Comparison of ENCODE assay signal across 1 cellular context in genomic region chr12:107092669-107093546, GRCh38.
TF ChIP-seq lines count a peak whose summit lies in the region.

No MANE protein-coding gene starts in this region.

TF ChIP-seq in K562, 482 proteins besides CTCF, POLR2A, EP300 and RAD21 (continued from another document and continues in another):
- TF ChIP-seq HNRNPL (IDR thresholded peaks at IDR 0.05; ENCODE audit: low read depth, low read length) (no peak), KAT8 (IDR thresholded peaks at IDR 0.05; ENCODE audit: low read depth) (no peak), ZNF165 (CRISPR knock-in tag; IDR thresholded peaks at IDR 0.05; ENCODE audit: borderline replicate concordance) (no peak), TARDBP (IDR thresholded peaks at IDR 0.05) (no peak), XRCC4 (IDR thresholded peaks at IDR 0.05; ENCODE audit: extremely low read depth, insufficient read depth, insufficient read length) (no peak), MAFF (IDR thresholded peaks at IDR 0.05; ENCODE audit: low read length) (no peak), HNRNPK (IDR thresholded peaks at IDR 0.05; ENCODE audit: low read depth, low read length, poor library complexity, severe bottlenecking) (no peak), PTTG1 (tag; IDR thresholded peaks at IDR 0.05; ENCODE audit: low read depth) (no peak), SLC30A9 (CRISPR knock-in tag; IDR thresholded peaks at IDR 0.05) (no peak), ZFX (CRISPR knock-in tag; IDR thresholded peaks at IDR 0.05) (peak; percentile 97; the same call in 1 of the 2 replicates), ARNT (IDR thresholded peaks at IDR 0.05) (no peak), TCF7L2 (IDR thresholded peaks at IDR 0.05; ENCODE audit: low read depth, low read length) (no peak), ZNF444 (CRISPR knock-in tag; IDR thresholded peaks at IDR 0.05) (no peak), ZNF431 (CRISPR knock-in tag; IDR thresholded peaks at IDR 0.05) (no peak), KLF1 (tag; IDR thresholded peaks at IDR 0.05) (no peak), RBM34 (IDR thresholded peaks at IDR 0.05; ENCODE audit: borderline replicate concordance, insufficient read depth, low read length) (no peak), KLF16 (IDR thresholded peaks at IDR 0.05) (no peak), ILF3 (IDR thresholded peaks at IDR 0.05; ENCODE audit: borderline replicate concordance) (no peak), PHF8 (IDR thresholded peaks at IDR 0.05; ENCODE audit: borderline replicate concordance, low read length) (peak; percentile 79; the same call in 1 of the 2 replicates), ZNF551 (CRISPR knock-in tag; IDR thresholded peaks at IDR 0.05) (no peak), TBL1XR1 (IDR thresholded peaks at IDR 0.05; ENCODE audit: low read length in 2 of 2) (no peak), CXXC5 (CRISPR knock-in tag; IDR thresholded peaks at IDR 0.05) (no peak), FOXM1 (IDR thresholded peaks at IDR 0.05; ENCODE audit: low read depth) (no peak), FOXM1 (CRISPR knock-in tag; IDR thresholded peaks at IDR 0.05; ENCODE audit: low read depth) (no peak), TGIF2 (CRISPR knock-in tag; IDR thresholded peaks at IDR 0.05) (no peak), RCOR1 (IDR thresholded peaks at IDR 0.05; ENCODE audit: borderline replicate concordance in 1 of 2, low read depth in 2 of 2, low read length in 2 of 2) (no peak), TAF15 (IDR thresholded peaks at IDR 0.05; ENCODE audit: low read depth, low read length) (no peak), ZNF311 (CRISPR knock-in tag; IDR thresholded peaks at IDR 0.05) (no peak), KLF10 (CRISPR knock-in tag; IDR thresholded peaks at IDR 0.05) (no peak), BRD9 (IDR thresholded peaks at IDR 0.05; ENCODE audit: low read depth, partially characterized antibody) (peak; percentile 22), FIP1L1 (IDR thresholded peaks at IDR 0.05; ENCODE audit: low read depth, low read length, poor library complexity, severe bottlenecking) (peak; percentile 24), ZBTB8A (IDR thresholded peaks at IDR 0.05; ENCODE audit: partially characterized antibody) (no peak), CEBPB (tag; IDR thresholded peaks at IDR 0.05) (no peak), ZNF639 (CRISPR knock-in tag; conservative IDR thresholded peaks at IDR 0.05 in 1 of 2, IDR thresholded peaks at IDR 0.05 in 1 of 2) (peak in 1 of 2 experiments; percentile 83; a peak in 2 of 4 replicates), SIN3B (IDR thresholded peaks at IDR 0.05; ENCODE audit: low read depth) (no peak), GABPB1 (CRISPR knock-in tag; IDR thresholded peaks at IDR 0.05) (peak; percentile 19), NFE2L1 (tag; IDR thresholded peaks at IDR 0.05; ENCODE audit: borderline replicate concordance, low read depth) (no peak), MEF2A (IDR thresholded peaks at IDR 0.05; ENCODE audit: control insufficient read depth, low read depth, low read length) (no peak), BACH1 (tag; IDR thresholded peaks at IDR 0.05) (no peak)
- TF ChIP-seq, protein P1, sequence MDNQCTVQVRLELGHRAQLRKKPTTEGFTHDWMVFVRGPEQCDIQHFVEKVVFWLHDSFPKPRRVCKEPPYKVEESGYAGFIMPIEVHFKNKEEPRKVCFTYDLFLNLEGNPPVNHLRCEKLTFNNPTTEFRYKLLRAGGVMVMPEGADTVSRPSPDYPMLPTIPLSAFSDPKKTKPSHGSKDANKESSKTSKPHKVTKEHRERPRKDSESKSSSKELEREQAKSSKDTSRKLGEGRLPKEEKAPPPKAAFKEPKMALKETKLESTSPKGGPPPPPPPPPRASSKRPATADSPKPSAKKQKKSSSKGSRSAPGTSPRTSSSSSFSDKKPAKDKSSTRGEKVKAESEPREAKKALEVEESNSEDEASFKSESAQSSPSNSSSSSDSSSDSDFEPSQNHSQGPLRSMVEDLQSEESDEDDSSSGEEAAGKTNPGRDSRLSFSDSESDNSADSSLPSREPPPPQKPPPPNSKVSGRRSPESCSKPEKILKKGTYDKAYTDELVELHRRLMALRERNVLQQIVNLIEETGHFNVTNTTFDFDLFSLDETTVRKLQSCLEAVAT (IDR thresholded peaks at IDR 0.05): 0 out of 4 replicates have a peak, but pooled peaks of 1 of the 2 experiments have one; percentile 20
- TF ChIP-seq, protein P2, sequence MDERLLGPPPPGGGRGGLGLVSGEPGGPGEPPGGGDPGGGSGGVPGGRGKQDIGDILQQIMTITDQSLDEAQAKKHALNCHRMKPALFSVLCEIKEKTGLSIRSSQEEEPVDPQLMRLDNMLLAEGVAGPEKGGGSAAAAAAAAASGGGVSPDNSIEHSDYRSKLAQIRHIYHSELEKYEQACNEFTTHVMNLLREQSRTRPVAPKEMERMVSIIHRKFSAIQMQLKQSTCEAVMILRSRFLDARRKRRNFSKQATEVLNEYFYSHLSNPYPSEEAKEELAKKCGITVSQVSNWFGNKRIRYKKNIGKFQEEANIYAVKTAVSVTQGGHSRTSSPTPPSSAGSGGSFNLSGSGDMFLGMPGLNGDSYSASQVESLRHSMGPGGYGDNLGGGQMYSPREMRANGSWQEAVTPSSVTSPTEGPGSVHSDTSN (CRISPR knock-in tag; IDR thresholded peaks at IDR 0.05; ENCODE audit: low read depth): no peak
- TF ChIP-seq, protein P2 (tag; conservative IDR thresholded peaks at IDR 0.05; ENCODE audit: low read depth): no peak
- TF ChIP-seq, protein P3, sequence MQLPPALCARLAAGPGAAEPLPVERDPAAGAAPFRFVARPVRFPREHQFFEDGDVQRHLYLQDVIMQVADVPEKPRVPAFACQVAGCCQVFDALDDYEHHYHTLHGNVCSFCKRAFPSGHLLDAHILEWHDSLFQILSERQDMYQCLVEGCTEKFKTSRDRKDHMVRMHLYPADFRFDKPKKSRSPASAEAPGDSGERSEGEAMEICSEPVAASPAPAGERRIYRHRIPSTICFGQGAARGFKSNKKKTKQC (CRISPR knock-in tag; IDR thresholded peaks at IDR 0.05): 0 out of 2 replicates have a peak, but pooled peaks have one; percentile 9
- TF ChIP-seq, protein P4, sequence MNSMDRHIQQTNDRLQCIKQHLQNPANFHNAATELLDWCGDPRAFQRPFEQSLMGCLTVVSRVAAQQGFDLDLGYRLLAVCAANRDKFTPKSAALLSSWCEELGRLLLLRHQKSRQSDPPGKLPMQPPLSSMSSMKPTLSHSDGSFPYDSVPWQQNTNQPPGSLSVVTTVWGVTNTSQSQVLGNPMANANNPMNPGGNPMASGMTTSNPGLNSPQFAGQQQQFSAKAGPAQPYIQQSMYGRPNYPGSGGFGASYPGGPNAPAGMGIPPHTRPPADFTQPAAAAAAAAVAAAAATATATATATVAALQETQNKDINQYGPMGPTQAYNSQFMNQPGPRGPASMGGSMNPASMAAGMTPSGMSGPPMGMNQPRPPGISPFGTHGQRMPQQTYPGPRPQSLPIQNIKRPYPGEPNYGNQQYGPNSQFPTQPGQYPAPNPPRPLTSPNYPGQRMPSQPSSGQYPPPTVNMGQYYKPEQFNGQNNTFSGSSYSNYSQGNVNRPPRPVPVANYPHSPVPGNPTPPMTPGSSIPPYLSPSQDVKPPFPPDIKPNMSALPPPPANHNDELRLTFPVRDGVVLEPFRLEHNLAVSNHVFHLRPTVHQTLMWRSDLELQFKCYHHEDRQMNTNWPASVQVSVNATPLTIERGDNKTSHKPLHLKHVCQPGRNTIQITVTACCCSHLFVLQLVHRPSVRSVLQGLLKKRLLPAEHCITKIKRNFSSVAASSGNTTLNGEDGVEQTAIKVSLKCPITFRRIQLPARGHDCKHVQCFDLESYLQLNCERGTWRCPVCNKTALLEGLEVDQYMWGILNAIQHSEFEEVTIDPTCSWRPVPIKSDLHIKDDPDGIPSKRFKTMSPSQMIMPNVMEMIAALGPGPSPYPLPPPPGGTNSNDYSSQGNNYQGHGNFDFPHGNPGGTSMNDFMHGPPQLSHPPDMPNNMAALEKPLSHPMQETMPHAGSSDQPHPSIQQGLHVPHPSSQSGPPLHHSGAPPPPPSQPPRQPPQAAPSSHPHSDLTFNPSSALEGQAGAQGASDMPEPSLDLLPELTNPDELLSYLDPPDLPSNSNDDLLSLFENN (IDR thresholded peaks at IDR 0.05; ENCODE audit: low read depth in 2 of 2, low read length in 2 of 2): no peak
- TF ChIP-seq, protein P5, sequence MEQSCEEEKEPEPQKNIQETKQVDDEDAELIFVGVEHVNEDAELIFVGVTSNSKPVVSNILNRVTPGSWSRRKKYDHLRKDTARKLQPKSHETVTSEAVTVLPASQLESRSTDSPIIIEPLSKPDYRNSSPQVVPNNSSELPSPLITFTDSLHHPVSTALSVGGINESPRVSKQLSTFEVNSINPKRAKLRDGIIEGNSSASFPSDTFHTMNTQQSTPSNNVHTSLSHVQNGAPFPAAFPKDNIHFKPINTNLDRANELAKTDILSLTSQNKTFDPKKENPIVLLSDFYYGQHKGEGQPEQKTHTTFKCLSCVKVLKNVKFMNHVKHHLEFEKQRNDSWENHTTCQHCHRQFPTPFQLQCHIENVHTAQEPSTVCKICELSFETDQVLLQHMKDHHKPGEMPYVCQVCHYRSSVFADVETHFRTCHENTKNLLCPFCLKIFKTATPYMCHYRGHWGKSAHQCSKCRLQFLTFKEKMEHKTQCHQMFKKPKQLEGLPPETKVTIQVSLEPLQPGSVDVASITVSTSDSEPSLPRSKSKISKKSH (CRISPR knock-in tag; IDR thresholded peaks at IDR 0.05): no peak
- TF ChIP-seq, protein P6, sequence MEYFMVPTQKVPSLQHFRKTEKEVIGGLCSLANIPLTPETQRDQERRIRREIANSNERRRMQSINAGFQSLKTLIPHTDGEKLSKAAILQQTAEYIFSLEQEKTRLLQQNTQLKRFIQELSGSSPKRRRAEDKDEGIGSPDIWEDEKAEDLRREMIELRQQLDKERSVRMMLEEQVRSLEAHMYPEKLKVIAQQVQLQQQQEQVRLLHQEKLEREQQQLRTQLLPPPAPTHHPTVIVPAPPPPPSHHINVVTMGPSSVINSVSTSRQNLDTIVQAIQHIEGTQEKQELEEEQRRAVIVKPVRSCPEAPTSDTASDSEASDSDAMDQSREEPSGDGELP (CRISPR knock-in tag; IDR thresholded peaks at IDR 0.05; ENCODE audit: borderline replicate concordance): no peak
- TF ChIP-seq, protein P7, sequence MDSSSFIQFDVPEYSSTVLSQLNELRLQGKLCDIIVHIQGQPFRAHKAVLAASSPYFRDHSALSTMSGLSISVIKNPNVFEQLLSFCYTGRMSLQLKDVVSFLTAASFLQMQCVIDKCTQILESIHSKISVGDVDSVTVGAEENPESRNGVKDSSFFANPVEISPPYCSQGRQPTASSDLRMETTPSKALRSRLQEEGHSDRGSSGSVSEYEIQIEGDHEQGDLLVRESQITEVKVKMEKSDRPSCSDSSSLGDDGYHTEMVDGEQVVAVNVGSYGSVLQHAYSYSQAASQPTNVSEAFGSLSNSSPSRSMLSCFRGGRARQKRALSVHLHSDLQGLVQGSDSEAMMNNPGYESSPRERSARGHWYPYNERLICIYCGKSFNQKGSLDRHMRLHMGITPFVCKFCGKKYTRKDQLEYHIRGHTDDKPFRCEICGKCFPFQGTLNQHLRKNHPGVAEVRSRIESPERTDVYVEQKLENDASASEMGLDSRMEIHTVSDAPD (CRISPR knock-in tag; IDR thresholded peaks at IDR 0.05): no peak
- TF ChIP-seq, protein P8, sequence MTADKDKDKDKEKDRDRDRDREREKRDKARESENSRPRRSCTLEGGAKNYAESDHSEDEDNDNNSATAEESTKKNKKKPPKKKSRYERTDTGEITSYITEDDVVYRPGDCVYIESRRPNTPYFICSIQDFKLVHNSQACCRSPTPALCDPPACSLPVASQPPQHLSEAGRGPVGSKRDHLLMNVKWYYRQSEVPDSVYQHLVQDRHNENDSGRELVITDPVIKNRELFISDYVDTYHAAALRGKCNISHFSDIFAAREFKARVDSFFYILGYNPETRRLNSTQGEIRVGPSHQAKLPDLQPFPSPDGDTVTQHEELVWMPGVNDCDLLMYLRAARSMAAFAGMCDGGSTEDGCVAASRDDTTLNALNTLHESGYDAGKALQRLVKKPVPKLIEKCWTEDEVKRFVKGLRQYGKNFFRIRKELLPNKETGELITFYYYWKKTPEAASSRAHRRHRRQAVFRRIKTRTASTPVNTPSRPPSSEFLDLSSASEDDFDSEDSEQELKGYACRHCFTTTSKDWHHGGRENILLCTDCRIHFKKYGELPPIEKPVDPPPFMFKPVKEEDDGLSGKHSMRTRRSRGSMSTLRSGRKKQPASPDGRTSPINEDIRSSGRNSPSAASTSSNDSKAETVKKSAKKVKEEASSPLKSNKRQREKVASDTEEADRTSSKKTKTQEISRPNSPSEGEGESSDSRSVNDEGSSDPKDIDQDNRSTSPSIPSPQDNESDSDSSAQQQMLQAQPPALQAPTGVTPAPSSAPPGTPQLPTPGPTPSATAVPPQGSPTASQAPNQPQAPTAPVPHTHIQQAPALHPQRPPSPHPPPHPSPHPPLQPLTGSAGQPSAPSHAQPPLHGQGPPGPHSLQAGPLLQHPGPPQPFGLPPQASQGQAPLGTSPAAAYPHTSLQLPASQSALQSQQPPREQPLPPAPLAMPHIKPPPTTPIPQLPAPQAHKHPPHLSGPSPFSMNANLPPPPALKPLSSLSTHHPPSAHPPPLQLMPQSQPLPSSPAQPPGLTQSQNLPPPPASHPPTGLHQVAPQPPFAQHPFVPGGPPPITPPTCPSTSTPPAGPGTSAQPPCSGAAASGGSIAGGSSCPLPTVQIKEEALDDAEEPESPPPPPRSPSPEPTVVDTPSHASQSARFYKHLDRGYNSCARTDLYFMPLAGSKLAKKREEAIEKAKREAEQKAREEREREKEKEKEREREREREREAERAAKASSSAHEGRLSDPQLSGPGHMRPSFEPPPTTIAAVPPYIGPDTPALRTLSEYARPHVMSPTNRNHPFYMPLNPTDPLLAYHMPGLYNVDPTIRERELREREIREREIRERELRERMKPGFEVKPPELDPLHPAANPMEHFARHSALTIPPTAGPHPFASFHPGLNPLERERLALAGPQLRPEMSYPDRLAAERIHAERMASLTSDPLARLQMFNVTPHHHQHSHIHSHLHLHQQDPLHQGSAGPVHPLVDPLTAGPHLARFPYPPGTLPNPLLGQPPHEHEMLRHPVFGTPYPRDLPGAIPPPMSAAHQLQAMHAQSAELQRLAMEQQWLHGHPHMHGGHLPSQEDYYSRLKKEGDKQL (CRISPR knock-in tag; IDR thresholded peaks at IDR 0.05; ENCODE audit: borderline replicate concordance): no peak
- TF ChIP-seq, protein P9, sequence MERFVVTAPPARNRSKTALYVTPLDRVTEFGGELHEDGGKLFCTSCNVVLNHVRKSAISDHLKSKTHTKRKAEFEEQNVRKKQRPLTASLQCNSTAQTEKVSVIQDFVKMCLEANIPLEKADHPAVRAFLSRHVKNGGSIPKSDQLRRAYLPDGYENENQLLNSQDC (CRISPR knock-in tag; IDR thresholded peaks at IDR 0.05): peak; percentile 50
